ENCODE assay signal across 8 cellular contexts in genomic region chr4:138870739-138871633, GRCh38.
DNase-seq lines count a peak whose midpoint lies in the region; ATAC-seq and TF ChIP-seq lines count a peak whose summit lies in the region.

No MANE protein-coding gene starts in this region.

- no peak overlapping the region for H3K27ac Mint-ChIP-seq in activated CD8-positive, alpha-beta T cell treated with anti-CD3 and anti-CD28 coated beads for 36 hours

- H3K9me3 Mint-ChIP-seq in activated CD8-positive, alpha-beta T cell treated with anti-CD3 and anti-CD28 coated beads for 36 hours = no peaks in the 10 kb centered on the region

- POLR2A ChIA-PET in activated CD8-positive, alpha-beta T cell treated with anti-CD3 and anti-CD28 coated beads for 36 hours (lab: Charles Lee) = no interaction called here

- CTCF ChIA-PET in activated CD8-positive, alpha-beta T cell treated with anti-CD3 and anti-CD28 coated beads for 36 hours (lab: Charles Lee) = interaction anchor here (0.6 to 2.4 kb wide), 32 partner anchors 8 to 835 kb away, joined by 3 to 17 read pairs (median 4); no protein-coding TSS in a partner anchor

- intact Hi-C loops in activated CD8-positive, alpha-beta T cell treated with anti-CD3 and anti-CD28 coated beads for 36 hours (cut with micrococcal nuclease) = loop anchor here (5.0 kb wide), 1 partner anchor 194 kb away; no protein-coding TSS in a partner anchor

- H3K27me3 Mint-ChIP-seq in activated CD8-positive, alpha-beta T cell treated with anti-CD3 and anti-CD28 coated beads for 36 hours = peaks cover 7% of the 10 kb centered on the region

- H3K4me3 ChIP-seq in HL-60 (replicated peaks; ENCODE audit: insufficient read depth, low read length) (no peak overlapping the region), epithelial cell of esophagus (ENCODE audit: low read length) (no peak overlapping the region)

- peaks cover 12% of the 10 kb centered on the region for H3K27me3 ChIP-seq in HL-60 (ENCODE audit: insufficient read depth, poor library complexity, severe bottlenecking)

- no peaks in the 10 kb centered on the region for H3K36me3 Mint-ChIP-seq in activated CD8-positive, alpha-beta T cell treated with anti-CD3 and anti-CD28 coated beads for 36 hours (ENCODE audit: low read depth)

- H3K27ac ChIP-seq in HL-60 (replicated peaks) (no peak overlapping the region), substantia nigra (ENCODE audit: low read depth, low read length, poor library complexity, severe bottlenecking) (no peak overlapping the region)

- TF ChIP-seq CTCF in HL-60 (IDR thresholded peaks at IDR 0.05; ENCODE audit: insufficient read depth, low read length) (peak; percentile 70), epithelial cell of esophagus (IDR thresholded peaks at IDR 0.05; ENCODE audit: insufficient read depth, low read depth, low read length, missing control alignments) (peak; percentile 91)
- TF ChIP-seq CTCF in activated CD8-positive, alpha-beta T cell treated with anti-CD3 and anti-CD28 coated beads for 36 hours (IDR thresholded peaks at IDR 0.05) = peak; percentile 72

- H3K4me3 Mint-ChIP-seq in activated CD8-positive, alpha-beta T cell treated with anti-CD3 and anti-CD28 coated beads for 36 hours = no peak overlapping the region

- DNase-seq in COLO668 (lab: John Stamatoyannopoulos, UW; ENCODE audit: unreplicated experiment) = peak; percentile 66
- peak; percentile 16 to 53 for DNase-seq in HL-60 (ENCODE audit: low read depth in 1 of 2, low spot score in 1 of 2)
- peak; percentile 80 for DNase-seq in NCI-H748 treated with DMSO at 0.1 percent for 48 hours (lab: John Stamatoyannopoulos, UW)
- DNase-seq in activated CD8-positive, alpha-beta T cell treated with anti-CD3 and anti-CD28 coated beads for 36 hours = peak; percentile 63
- peak; percentile 72 for DNase-seq in epithelial cell of esophagus (ENCODE audit: low read depth)
- DNase-seq in myocyte (ENCODE audit: low read depth) = peak; percentile 84
- peak in 43 of 49 donors; percentile 2 to 74 (median 44) for DNase-seq in substantia nigra (lab: John Stamatoyannopoulos, UW)

- ATAC-seq in GM19455 (IDR thresholded peaks at IDR 0.05; ENCODE audit: unreplicated experiment) = peak; percentile 72
- ATAC-seq in activated CD8-positive, alpha-beta T cell treated with anti-CD3 and anti-CD28 coated beads for 36 hours = peak; percentile 45

- H3K4me1 Mint-ChIP-seq in activated CD8-positive, alpha-beta T cell treated with anti-CD3 and anti-CD28 coated beads for 36 hours (ENCODE audit: low read depth) = no peaks in the 10 kb centered on the region
